Comparison of ENCODE assay signal across 15 cellular contexts in genomic region chr6:108142240-108142639, GRCh38. TPM values are rescaled to one million over a fixed set of nuclear protein-coding genes. Genes with fewer than 3 reads are reported as not detected.
"Had no signal": no experiment of that assay in that cellular context is flagged by ENCODE, and none has a peak within 500 bp of the region (broad histone marks: within the 10 kb centered on the region; RNA-seq: fewer than 3 reads in every experiment).

No MANE protein-coding gene starts in this region.

- H3K9me3 Mint-ChIP-seq: activated naive CD4-positive, alpha-beta T cell treated with anti-CD3 and anti-CD28 coated beads for 36 hours; activated T-helper 17 cell treated with anti-CD3 and anti-CD28 coated beads, Interleukin-2, amount 50 U/mL, for 72 hours; nephron; stimulated activated naive CD8-positive, alpha-beta T cell treated with anti-CD3 and anti-CD28 coated beads, Interleukin-15, amount 100 ng/mL, for 72 hours; T-helper 2 cell treated with Interferon-gamma antibody and Interleukin-4, amounts not matched to agents 5 μg/mL and 100 μg/mL, for 36 hours had no signal

- H3K4me3 Mint-ChIP-seq: activated naive CD4-positive, alpha-beta T cell treated with anti-CD3 and anti-CD28 coated beads for 36 hours; activated T-helper 17 cell treated with anti-CD3 and anti-CD28 coated beads, Interleukin-2, amount 50 U/mL, for 72 hours; nephron; stimulated activated naive CD8-positive, alpha-beta T cell treated with anti-CD3 and anti-CD28 coated beads, Interleukin-15, amount 100 ng/mL, for 72 hours; T-helper 2 cell treated with Interferon-gamma antibody and Interleukin-4, amounts not matched to agents 5 μg/mL and 100 μg/mL, for 36 hours had no signal

- H3K27ac ChIP-seq: vagina had no signal

- H3K27me3 ChIP-seq: vagina had no signal

- H3K4me3 ChIP-seq: vagina had no signal

- H3K27ac Mint-ChIP-seq: activated naive CD4-positive, alpha-beta T cell treated with anti-CD3 and anti-CD28 coated beads for 36 hours; activated T-helper 17 cell treated with anti-CD3 and anti-CD28 coated beads, Interleukin-2, amount 50 U/mL, for 72 hours; nephron; stimulated activated naive CD8-positive, alpha-beta T cell treated with anti-CD3 and anti-CD28 coated beads, Interleukin-15, amount 100 ng/mL, for 72 hours; T-helper 2 cell treated with Interferon-gamma antibody and Interleukin-4, amounts not matched to agents 5 μg/mL and 100 μg/mL, for 36 hours had no signal

- H3K4me1 Mint-ChIP-seq: activated T-helper 17 cell treated with anti-CD3 and anti-CD28 coated beads, Interleukin-2, amount 50 U/mL, for 72 hours; nephron; stimulated activated naive CD8-positive, alpha-beta T cell treated with anti-CD3 and anti-CD28 coated beads, Interleukin-15, amount 100 ng/mL, for 72 hours had no signal

- DNase-seq: activated CD4-positive, alpha-beta T cell treated with anti-CD3 and anti-CD28 coated beads for 4 hours; activated CD8-positive, alpha-beta memory T cell treated with anti-CD3 and anti-CD28 coated beads for 24 hours; activated naive CD4-positive, alpha-beta T cell treated with anti-CD3 and anti-CD28 coated beads for 36 hours; foreskin melanocyte; head of caudate nucleus; left cardiac atrium; stimulated activated CD4-positive, alpha-beta T cell treated with anti-CD3 and anti-CD28 coated beads, Interleukin-4, amount 100 ng/mL, for 1 hour; stimulated activated CD8-positive, alpha-beta memory T cell treated with anti-CD3 and anti-CD28 coated beads, Interleukin-4, amount 100 ng/mL, for 48 hours; stimulated activated naive CD8-positive, alpha-beta T cell treated with anti-CD3 and anti-CD28 coated beads, Interleukin-15, amount 100 ng/mL, for 72 hours had no signal

- H3K36me3 ChIP-seq: vagina had no signal

- ATAC-seq: activated T-helper 17 cell treated with anti-CD3 and anti-CD28 coated beads, Interleukin-2, amount 50 U/mL, for 72 hours; left cardiac atrium; stimulated activated naive CD8-positive, alpha-beta T cell treated with anti-CD3 and anti-CD28 coated beads, Interleukin-15, amount 100 ng/mL, for 72 hours had no signal

- H3K9me3 ChIP-seq: vagina had no signal

- H3K4me1 ChIP-seq: vagina had no signal

RNA-seq across cellular contexts. Expression of gene NR2E1, which starts 23.6 kb away (rescaled TPM):
- total RNA-seq: activated naive CD4-positive, alpha-beta T cell treated with anti-CD3 and anti-CD28 coated beads for 36 hours; activated T-helper 17 cell treated with anti-CD3 and anti-CD28 coated beads, Interleukin-2, amount 50 U/mL, for 72 hours; left cardiac atrium; lung microvascular endothelial cell; omental fat pad; vagina had no signal
